1 cellular context compared by ENCODE assay signal in genomic region chr1:234499119-234500039, GRCh38.
TF ChIP-seq lines count a peak whose summit lies in the region.

No MANE protein-coding gene starts in this region.

TF ChIP-seq in GM12878, 131 proteins besides CTCF, POLR2A, EP300 and RAD21 (continued from another document):
- TF ChIP-seq PRDM15 (CRISPR knock-in tag; IDR thresholded peaks at IDR 0.05) (no peak), HCFC1 (IDR thresholded peaks at IDR 0.05; ENCODE audit: low read length) (no peak), TCF7 (IDR thresholded peaks at IDR 0.05; ENCODE audit: borderline replicate concordance) (no peak), CBX5 (IDR thresholded peaks at IDR 0.05; ENCODE audit: low read depth) (0 out of 2 replicates have a peak, but pooled peaks have one; percentile 38)
